ENCODE assay signal across 8 cellular contexts in the genomic region with DNA sequence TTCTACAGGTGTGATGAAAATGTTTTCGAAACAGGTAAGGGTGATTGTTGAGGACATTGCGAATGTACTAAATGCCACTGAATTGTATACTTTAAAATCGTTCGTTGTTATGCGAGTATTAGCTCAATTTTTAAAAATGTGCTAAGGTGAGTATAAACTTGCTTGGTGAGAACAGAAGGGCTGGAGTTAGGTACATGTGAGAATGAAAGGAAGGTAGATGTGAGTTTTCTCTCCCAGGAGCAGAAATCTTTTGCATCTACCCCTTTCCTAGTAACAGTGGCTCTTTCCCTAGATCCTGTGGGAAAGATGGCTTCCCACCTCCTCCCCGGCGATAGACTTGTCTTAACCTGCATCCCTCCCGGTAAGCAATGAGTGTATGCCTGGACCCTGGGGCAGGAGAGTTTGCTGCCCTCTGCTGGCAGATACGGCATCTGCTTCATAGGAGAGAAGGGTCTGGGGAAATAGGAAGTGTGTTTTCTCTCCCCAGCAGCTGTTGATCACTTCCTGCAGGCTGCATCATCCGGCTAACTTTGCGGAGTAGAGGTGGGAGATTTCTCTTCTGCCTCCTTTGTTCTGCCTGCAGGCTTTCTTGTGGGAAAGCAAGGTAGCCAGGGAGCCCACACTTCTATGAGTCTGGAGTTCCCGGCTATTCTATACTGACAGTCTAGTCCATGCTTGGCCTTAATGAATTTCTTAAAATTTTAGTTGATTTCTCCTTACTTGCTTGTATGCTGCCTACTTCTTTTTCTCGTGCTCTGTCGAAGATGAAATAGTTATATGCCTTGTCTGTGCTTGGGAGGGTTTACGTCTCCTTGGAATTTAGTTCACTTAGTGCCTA.
DNase-seq lines count a peak whose midpoint lies in the region; ATAC-seq and TF ChIP-seq lines count a peak whose summit lies in the region.

No MANE protein-coding gene starts in this region.

- no peaks in the 10 kb centered on the region for H3K9me2 ChIP-seq in PC-9 (ENCODE audit: insufficient read depth)

- TF ChIP-seq CTCF in PC-9 (conservative IDR thresholded peaks at IDR 0.05): peak; percentile 77
- TF ChIP-seq CTCF in retinal pigment epithelial cell (conservative IDR thresholded peaks at IDR 0.05; ENCODE audit: low read depth, low read length): peak; percentile 79

- no peaks in the 10 kb centered on the region for H3K4me1 ChIP-seq in PC-9 (replicated peaks; ENCODE audit: insufficient read depth)

- intact Hi-C loops in PC-9 (cut with micrococcal nuclease; ENCODE audit: unreplicated experiment) (loop anchor here (5.0 kb wide), 1 partner anchor 811 kb away; no protein-coding TSS in a partner anchor), head of caudate nucleus (cut with DNase I) (loop anchor here (5.0 kb wide), 1 partner anchor 376 kb away; a partner anchor contains a TSS)

- no peaks in the 10 kb centered on the region for H3F3A ChIP-seq in PC-9 (ENCODE audit: insufficient read depth, low read depth)

- H2AFZ ChIP-seq in PC-9: no peak overlapping the region

- POLR2A ChIA-PET in PC-9 (lab: Charles Lee; ENCODE audit: unreplicated experiment): no interaction called here

- peaks cover 6% of the 10 kb centered on the region; the same call in 1 of the 2 replicates for H3K27me3 ChIP-seq in PC-9 (ENCODE audit: insufficient read depth, low read depth)

- no peaks in the 10 kb centered on the region for H3K79me2 ChIP-seq in PC-9 (ENCODE audit: low read depth)

- CTCF ChIA-PET in PC-9 (lab: Charles Lee): no interaction called here

- no peak overlapping the region for H3K27ac ChIP-seq in PC-9

- no peaks in the 10 kb centered on the region for H3K9me3 ChIP-seq in PC-9 (ENCODE audit: insufficient read depth, low read depth)

- H3K4me3 ChIP-seq in PC-9 (no peak overlapping the region), retinal pigment epithelial cell (ENCODE audit: low read length) (no peak overlapping the region)

- H4K20me1 ChIP-seq in PC-9 (ENCODE audit: insufficient read depth): no peaks in the 10 kb centered on the region

- DNase-seq in EL (peak; percentile 29), HPDE6-E6E7 (ENCODE audit: extremely low spot score) (peak; percentile 39), PC-9 (peak in 1 of 2 experiments; percentile 41), activated T-helper 1 cell treated with Interleukin-2 at 50 U/mL for 16 hours (ENCODE audit: low read depth) (peak; percentile 7), head of caudate nucleus (peak in 41 of 42 donors; percentile 21 to 86 (median 60)), retinal pigment epithelial cell (ENCODE audit: low read depth) (no peak), ureter (ENCODE audit: low spot score) (no peak)

- no TSS peak for BruUV-seq in PC-9 (replicated peaks; lab: Mats Ljungman, UMichigan)

- no peak overlapping the region for H3K4me2 ChIP-seq in PC-9

- H3K36me3 ChIP-seq in PC-9 (ENCODE audit: low read depth): no peaks in the 10 kb centered on the region

- peak; percentile 100 for ATAC-seq in GM21526 (IDR thresholded peaks at IDR 0.05; ENCODE audit: low FRiP score, unreplicated experiment)

Comparison
In these comparisons a context has a peak if more than half of its experiments do, and no peak if none do; other contexts are left out.
1. DNase-seq: peak in EL (single experiment), HPDE6-E6E7 (single experiment), activated T-helper 1 cell treated with Interleukin-2 at 50 U/mL for 16 hours (single experiment) and head of caudate nucleus (41 of 42); none in retinal pigment epithelial cell (single experiment) and ureter (single experiment).